ENCODE assay signal across 16 cellular contexts in the genomic region with DNA sequence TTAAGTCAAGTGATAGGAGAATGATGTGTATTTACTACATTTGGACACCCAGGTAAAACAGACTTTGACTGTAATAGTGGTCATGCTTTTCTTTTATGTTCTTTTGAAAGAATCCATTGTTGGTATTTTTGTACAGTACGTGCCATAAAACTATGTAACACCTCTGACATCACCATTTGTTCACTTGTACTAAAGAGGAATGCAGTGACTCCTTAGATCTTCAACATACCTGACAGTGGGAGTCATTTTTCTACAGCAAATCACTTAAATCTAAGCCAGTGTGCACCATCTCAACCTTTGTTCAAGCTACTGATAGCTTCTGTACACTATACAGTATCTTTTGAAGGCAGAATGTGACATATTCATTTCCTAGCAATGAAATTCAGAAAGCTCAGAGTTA. TPM values are rescaled to one million over a fixed set of nuclear protein-coding genes. Genes with fewer than 3 reads are reported as not detected.
"Had no signal": no experiment of that assay in that cellular context is flagged by ENCODE, and none has a peak within 500 bp of the region (broad histone marks: within the 10 kb centered on the region; RNA-seq: fewer than 3 reads in every experiment).

No MANE protein-coding gene starts in this region.

- H3K9me3 ChIP-seq: gastrocnemius medialis, mucosa of descending colon, neutrophil, tibial nerve had no signal

- DNase-seq: activated CD4-positive, alpha-beta T cell treated with anti-CD3 and anti-CD28 coated beads, Interleukin-2, amount 50 U/mL, for 4 hours; activated effector memory CD4-positive, alpha-beta T cell treated with Interleukin-2 at 50 U/mL for 16 hours; activated T-cell treated with anti-CD3 and anti-CD28 coated beads, Interleukin-2, amount 50 U/mL, for 1 hour; amygdala; gastrocnemius medialis; left colon; mucosa of descending colon; naive thymus-derived CD8-positive, alpha-beta T cell; posterior cingulate gyrus; right cardiac atrium; stimulated activated CD4-positive, alpha-beta T cell treated with anti-CD3 and anti-CD28 coated beads, Interleukin-2, amount 100 ng/mL, for 24 hours; stimulated activated naive B cell treated with anti-CD40 and anti-IgM and Interleukin-4, amounts not matched to agents 10 μg/mL and 1 μg/mL and 100 μg/mL, for 72 hours; T-helper 2 cell had no signal

- H3K36me3 ChIP-seq: cardiac muscle cell, gastrocnemius medialis, neutrophil, tibial nerve had no signal

- ATAC-seq: gastrocnemius medialis; left colon; mucosa of descending colon; naive thymus-derived CD8-positive, alpha-beta T cell; right cardiac atrium; stimulated activated naive B cell treated with anti-CD40 and anti-IgM and Interleukin-4, amounts not matched to agents 10 μg/mL and 1 μg/mL and 100 μg/mL, for 72 hours had no signal

- H3K4me1 ChIP-seq: gastrocnemius medialis had no signal

- H3K27ac ChIP-seq: cardiac muscle cell, gastrocnemius medialis, neutrophil, tibial nerve had no signal

- H3K4me3 ChIP-seq: cardiac muscle cell, gastrocnemius medialis, mucosa of descending colon, tibial nerve had no signal

RNA-seq across cellular contexts. Expression of a gene that starts 6.3 kb away (rescaled TPM):
- polyA plus RNA-seq: naive thymus-derived CD8-positive, alpha-beta T cell had no signal
